8 cellular contexts compared by ENCODE assay signal in the genomic region with DNA sequence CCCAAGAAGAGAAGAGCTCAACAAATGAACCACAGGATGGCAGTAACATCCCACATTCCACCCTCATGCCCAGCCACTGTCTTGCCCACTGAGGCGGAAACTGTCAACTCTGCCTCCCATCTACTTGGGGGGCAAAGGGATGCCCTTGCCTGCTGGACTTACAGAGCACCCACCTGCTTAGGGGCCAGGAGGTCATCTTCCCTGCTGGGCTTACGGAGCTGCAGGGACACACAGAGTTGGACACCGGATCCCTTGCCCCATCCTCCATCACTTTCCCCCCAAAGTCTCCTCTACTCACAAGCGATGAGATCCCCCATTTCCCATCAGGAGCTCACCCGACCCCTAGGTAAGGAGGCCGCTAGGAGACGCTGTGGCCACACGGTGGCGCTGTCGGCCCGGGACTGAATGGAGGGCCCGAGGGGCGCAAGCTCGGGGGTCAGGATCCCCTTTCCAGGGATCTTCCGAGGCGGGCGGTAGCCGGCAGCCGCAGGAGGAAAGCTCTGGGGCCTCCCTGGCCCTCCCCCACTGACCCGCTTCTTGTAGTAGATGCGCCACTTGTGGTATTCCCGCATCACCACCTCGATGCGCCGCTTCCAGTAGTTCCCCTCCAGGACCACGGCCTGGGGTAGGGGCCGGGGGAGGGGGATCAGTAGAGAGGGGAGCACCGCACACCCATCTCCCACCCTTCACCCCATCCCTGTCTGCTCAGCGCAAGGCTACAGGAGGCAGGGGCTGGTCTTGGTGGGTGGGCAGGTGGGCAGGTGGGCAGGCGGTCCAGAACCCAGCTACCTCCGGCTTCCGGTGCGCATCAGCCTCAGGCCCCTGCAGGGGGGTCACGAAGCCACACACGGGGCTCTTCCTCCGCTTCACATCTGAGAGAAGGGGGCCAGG.
DNase-seq lines count a peak whose midpoint lies in the region; TF ChIP-seq lines count a peak whose summit lies in the region.

No MANE protein-coding gene starts in this region.

- DNase-seq in ACHN: peak; percentile 61
- DNase-seq in GM19238 (ENCODE audit: insufficient read length, low spot score): peak; percentile 80
- peak; percentile 59 for DNase-seq in NOMO-1 treated with DMSO at 0.1 percent for 48 hours (lab: John Stamatoyannopoulos, UW; ENCODE audit: unreplicated experiment)
- peak; percentile 75 for DNase-seq in activated T-cell treated with anti-CD3 and anti-CD28 coated beads, Interleukin-2, amount 50 U/mL, for 1 hour
- DNase-seq in fibroblast of pulmonary artery (ENCODE audit: low read depth): peak; percentile 31
- DNase-seq in tibial artery: no peak
- DNase-seq in pons (ENCODE audit: low spot score): no peak

- H3K27me3 ChIP-seq in neutrophil (peaks cover 84% of the 10 kb centered on the region), tibial artery (peaks cover 0 to 50% of the 10 kb centered on the region in 2 donors)

- TF ChIP-seq CTCF in fibroblast of pulmonary artery (IDR thresholded peaks at IDR 0.05; ENCODE audit: low read length, missing control alignments) (peak; percentile 88), neutrophil (IDR thresholded peaks at IDR 0.05) (peak; percentile 84), tibial artery (IDR thresholded peaks at IDR 0.05) (peak; percentile 92 to 97)

- H3K9me3 ChIP-seq in neutrophil: no peaks in the 10 kb centered on the region
- no peaks in the 10 kb centered on the region for H3K9me3 ChIP-seq in tibial artery

- in situ Hi-C loops in ACHN (cut with HindIII; ENCODE audit: low pct_ligation_motif_present, low pct_unique_long_range_greater_than_20kb, low sequenced_read_pairs): no loop called here

- H3K4me3 ChIP-seq in fibroblast of pulmonary artery (replicated peaks; ENCODE audit: low read depth, low read length) (no peak overlapping the region), neutrophil (ENCODE audit: low read depth in 1 of 2, low read length in 1 of 2) (no peak overlapping the region), tibial artery (no peak overlapping the region)

- H3K4me1 ChIP-seq in neutrophil (ENCODE audit: control insufficient read depth in 1 of 2, insufficient read depth in 1 of 2, low read depth in 1 of 2, low read length in 1 of 2) (no peaks in the 10 kb centered on the region), tibial artery (peaks cover 0 to 7% (median 3%) of the 10 kb centered on the region in 4 donors)

- no peak overlapping the region for H3K27ac ChIP-seq in neutrophil
- no peak overlapping the region for H3K27ac ChIP-seq in tibial artery

- intact Hi-C loops in tibial artery (cut with DNase I; ENCODE audit: low total_unique reads): no loop called here

- H3K36me3 ChIP-seq in neutrophil: no peaks in the 10 kb centered on the region
- no peaks in the 10 kb centered on the region for H3K36me3 ChIP-seq in tibial artery

Comparison
In these comparisons a context has a peak if more than half of its experiments do, and no peak if none do; other contexts are left out.
1. DNase-seq: peak in ACHN (single experiment), GM19238 (single experiment), NOMO-1 treated with DMSO at 0.1 percent for 48 hours (single experiment), activated T-cell treated with anti-CD3 and anti-CD28 coated beads, Interleukin-2, amount 50 U/mL, for 1 hour (single experiment) and fibroblast of pulmonary artery (single experiment); none in tibial artery (0 of 2) and pons (single experiment).
2. Peak in every context shown above with its lines, with median percentiles within 50 percentile points of each other: CTCF ChIP-seq.